In the genomic region with DNA sequence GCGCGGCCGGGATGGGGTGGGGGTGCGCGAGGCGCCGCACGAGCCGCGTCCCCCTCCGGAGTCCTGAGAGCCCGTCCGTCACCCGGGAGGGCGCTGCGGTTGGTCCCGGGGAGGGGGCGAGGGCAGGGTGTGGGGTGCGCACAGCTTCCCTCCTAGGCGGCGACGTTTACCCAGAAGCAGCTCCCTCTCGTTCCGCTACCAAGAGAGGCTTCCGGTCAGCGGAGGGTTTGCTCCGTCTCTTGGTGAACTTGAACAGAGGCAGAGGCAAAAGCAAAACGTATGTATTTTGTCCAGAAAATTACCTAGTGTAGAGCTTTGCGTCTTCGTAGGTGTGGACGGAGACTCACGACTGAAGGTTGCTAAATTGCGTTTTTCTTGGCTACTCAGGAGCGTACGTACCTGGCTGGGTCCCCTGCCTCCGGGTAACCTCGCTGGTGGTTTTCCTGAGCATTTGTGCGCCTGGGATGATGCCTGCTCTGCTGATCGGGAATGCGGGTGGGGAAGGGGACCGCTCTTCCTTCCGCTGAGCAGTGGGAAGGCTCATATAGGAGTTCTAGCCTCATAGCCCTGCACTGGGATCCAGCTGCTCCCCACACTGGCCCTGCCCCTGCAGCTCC, we compare ENCODE assay signal across 8 cellular contexts. TPM values are rescaled to one million over a fixed set of nuclear protein-coding genes. Genes with fewer than 3 reads are reported as not detected.
DNase-seq lines count a peak whose midpoint lies in the region; ATAC-seq and TF ChIP-seq lines count a peak whose summit lies in the region.

No MANE protein-coding gene starts in this region.

- peak overlapping the region; percentile 91; the same call in 1 of the 2 replicates for H2AFZ ChIP-seq in GM23338

- peaks cover 35% of the 10 kb centered on the region for H3K4me1 Mint-ChIP-seq in GM23338
- peaks cover 37% of the 10 kb centered on the region for H3K4me1 Mint-ChIP-seq in WTC11

- H3K4me2 ChIP-seq in GM23338: peak overlapping the region; percentile 95

- CTCF ChIA-PET in WTC11 (lab: Charles Lee): interaction anchor here (0.5 to 3.7 kb wide), 6 partner anchors 30 to 364 kb away, joined by 3 to 9 read pairs (median 3); no protein-coding TSS in a partner anchor

- POLR2A ChIA-PET in WTC11 (lab: Charles Lee): no interaction called here

- H3K9me2 ChIP-seq in GM23338 (ENCODE audit: insufficient read depth): no peaks in the 10 kb centered on the region

- H3K9me3 Mint-ChIP-seq in GM23338: peaks cover 2% of the 10 kb centered on the region; the same call in 2 of the 3 replicates
- H3K9me3 Mint-ChIP-seq in WTC11: no peaks in the 10 kb centered on the region

- H3K27ac ChIP-seq in GM23338 (ENCODE audit: low read depth): no peak overlapping the region
- H3K27ac ChIP-seq in rectal smooth muscle tissue (ENCODE audit: low read depth, low read length): no peak overlapping the region

- TF ChIP-seq CTCF in GM23338 (conservative IDR thresholded peaks at IDR 0.05; ENCODE audit: low read depth in 2 of 2): no peak
- no peak for TF ChIP-seq CTCF in WTC11 (IDR thresholded peaks at IDR 0.05)

- H3K27ac Mint-ChIP-seq in GM23338: no peak overlapping the region
- no peak overlapping the region for H3K27ac Mint-ChIP-seq in WTC11

- no peaks in the 10 kb centered on the region; the same call in 2 of the 3 replicates for H3K36me3 Mint-ChIP-seq in GM23338 (ENCODE audit: low read depth)
- peaks cover 2% of the 10 kb centered on the region; the same call in 1 of the 2 replicates for H3K36me3 Mint-ChIP-seq in WTC11

- H3K27me3 Mint-ChIP-seq in GM23338 (ENCODE audit: insufficient read depth, low read depth, poor library complexity): peaks cover 22% of the 10 kb centered on the region
- peaks cover 16% of the 10 kb centered on the region for H3K27me3 Mint-ChIP-seq in WTC11 (ENCODE audit: low read depth)

- H3F3A ChIP-seq in GM23338 (replicated peaks; ENCODE audit: low read depth): no peaks in the 10 kb centered on the region

- DNase-seq in GM23338 (ENCODE audit: low spot score): peak; percentile 51
- no peak for DNase-seq in WTC11 (ENCODE audit: low spot score)
- DNase-seq in hypothalamus (lab: John Stamatoyannopoulos, UW): peak in 34 of 51 donors; percentile 14 to 66 (median 40)
- no peak for DNase-seq in activated CD8-positive, alpha-beta memory T cell treated with anti-CD3 and anti-CD28 coated beads for 24 hours
- DNase-seq in islet precursor cell: no peak

- H3K4me3 ChIP-seq in GM23338: peak overlapping the region; percentile 86
- peak overlapping the region; percentile 70 for H3K4me3 ChIP-seq in rectal smooth muscle tissue (ENCODE audit: low read length)

- H3K79me2 ChIP-seq in GM23338 (replicated peaks; ENCODE audit: insufficient read depth): peaks cover 20% of the 10 kb centered on the region; the same call in 1 of the 2 replicates

- H3K27me3 ChIP-seq in GM23338 (ENCODE audit: insufficient read depth) (peaks cover 26% of the 10 kb centered on the region), rectal smooth muscle tissue (ENCODE audit: control insufficient read depth, insufficient read depth, low read length) (peaks cover 9% of the 10 kb centered on the region)

- no peaks in the 10 kb centered on the region for H3K36me3 ChIP-seq in GM23338 (ENCODE audit: insufficient read depth)
- H3K36me3 ChIP-seq in rectal smooth muscle tissue (ENCODE audit: control insufficient read depth, insufficient read depth, low read length): no peaks in the 10 kb centered on the region

- H3K9ac ChIP-seq in rectal smooth muscle tissue (ENCODE audit: low read length): no peak overlapping the region

- ATAC-seq in GM23338 (peak; percentile 34), WTC11 (peak; percentile 12; the same call in 1 of the 2 replicates), HG03354 (IDR thresholded peaks at IDR 0.05; ENCODE audit: poor library complexity, severe bottlenecking, unreplicated experiment) (no peak), GM18909 (IDR thresholded peaks at IDR 0.05; ENCODE audit: poor library complexity, unreplicated experiment) (no peak)

- no peaks in the 10 kb centered on the region; the same call in 1 of the 2 replicates for H4K20me1 ChIP-seq in GM23338 (replicated peaks; ENCODE audit: insufficient read depth)

- H3K4me1 ChIP-seq in GM23338 (ENCODE audit: insufficient read depth) (no peaks in the 10 kb centered on the region; the same call in 1 of the 2 replicates), rectal smooth muscle tissue (ENCODE audit: control insufficient read depth, insufficient read depth, low read length) (peaks cover 5% of the 10 kb centered on the region)

- H3K4me3 Mint-ChIP-seq in GM23338 (peak overlapping the region; percentile 83), WTC11 (peak overlapping the region; percentile 79)

TF ChIP-seq in WTC11, 78 proteins besides CTCF, POLR2A, EP300 and RAD21:
- TF ChIP-seq FOXP1 (CRISPR knock-in tag; IDR thresholded peaks at IDR 0.05; ENCODE audit: borderline replicate concordance) (0 out of 2 replicates have a peak, but pooled peaks have one; percentile 29), ZNF396 (CRISPR knock-in tag; IDR thresholded peaks at IDR 0.05; ENCODE audit: borderline replicate concordance) (no peak)

RNA-seq across cellular contexts. Expression of gene WSCD1, which starts 0.8 kb away (rescaled TPM):
- total RNA-seq in GM23338 (2014; rRNA removed; shearing (Covaris generic)): 35.8 and 38.9 TPM in 2 replicates
- 6.1 and 6.8 TPM in 2 replicates for polyA plus RNA-seq in GM23338 (2016; fragmentation: Nextera tagmentation; extraction: Ambion mirVana)
- 57.5 to 80.2 TPM (median 71.9 TPM) in 3 replicates for total RNA-seq in WTC11 (2021)

Comparison
In these comparisons a context has a peak if more than half of its experiments do, and no peak if none do; other contexts are left out.
1. ATAC-seq: peak in GM23338 (single experiment) and WTC11 (single experiment); none in HG03354 (single experiment) and GM18909 (single experiment).
2. DNase-seq: peak in GM23338 (single experiment) and hypothalamus (34 of 51); none in WTC11 (single experiment), activated CD8-positive, alpha-beta memory T cell treated with anti-CD3 and anti-CD28 coated beads for 24 hours (single experiment) and islet precursor cell (single experiment).